In genomic region chr11:69101100-69101791, GRCh38 we compare ENCODE assay signal across 8 cellular contexts.
DNase-seq lines count a peak whose midpoint lies in the region; ATAC-seq and TF ChIP-seq lines count a peak whose summit lies in the region.

No MANE protein-coding gene starts in this region.

- peaks cover 25% of the 10 kb centered on the region for H3K27me3 ChIP-seq in WERI-Rb-1 (ENCODE audit: insufficient read depth, low read depth, severe bottlenecking)

- DNase-seq in AG08396 (ENCODE audit: low spot score), result peak; percentile 92
- peak; percentile 34 to 89 (median 81) for DNase-seq in NCI-H1417 (lab: John Stamatoyannopoulos, UW)
- DNase-seq in WERI-Rb-1, result peak; percentile 55
- peak; percentile 61 for DNase-seq in brain pericyte (ENCODE audit: low read depth, low spot score)
- DNase-seq in islet precursor cell, result peak; percentile 88
- peak; percentile 54 to 76 for DNase-seq in stimulated activated CD4-positive, alpha-beta T cell treated with anti-CD3 and anti-CD28 coated beads, Interleukin-1b, Interleukin-23, amount 100 ng/mL, for 1 hour (ENCODE audit: low read depth in 2 of 2)

- ATAC-seq in GM19025 (IDR thresholded peaks at IDR 0.05; ENCODE audit: low read depth, unreplicated experiment), result peak; percentile 58
- ATAC-seq in GM21717 (IDR thresholded peaks at IDR 0.05; ENCODE audit: unreplicated experiment), result no peak

- no peaks in the 10 kb centered on the region for H3K9me3 ChIP-seq in WERI-Rb-1 (ENCODE audit: severe bottlenecking)

- H3K36me3 ChIP-seq in WERI-Rb-1, result no peaks in the 10 kb centered on the region

- peak; percentile 99 for TF ChIP-seq CTCF in WERI-Rb-1 (IDR thresholded peaks at IDR 0.05; ENCODE audit: low read depth, low read length)

- no peak overlapping the region for H3K4me3 ChIP-seq in WERI-Rb-1 (ENCODE audit: low read depth, low read length)

- H3K27ac ChIP-seq in WERI-Rb-1, result no peak overlapping the region
